In genomic region chr10:51386248-51386885, GRCh38 we compare ENCODE assay signal across 19 cellular contexts.
"Had no signal": no experiment of that assay in that cellular context is flagged by ENCODE, and none has a peak within 500 bp of the region (broad histone marks: within the 10 kb centered on the region; RNA-seq: fewer than 3 reads in every experiment).

No MANE protein-coding gene starts in this region.

- H3K9me3 ChIP-seq: colonic mucosa, mucosa of descending colon, neutrophil, tibial artery, uterus had no signal

- H3K9ac ChIP-seq: parathyroid adenoma had no signal

- H3K4me1 Mint-ChIP-seq: activated T-helper 17 cell treated with anti-CD3 and anti-CD28 coated beads, Interleukin-2, amount 50 U/mL, for 72 hours; memory B cell; naive thymus-derived CD4-positive, alpha-beta T cell; stimulated activated naive B cell treated with anti-CD40 and anti-IgM and Interleukin-4, amounts not matched to agents 10 μg/mL and 1 μg/mL and 100 μg/mL, for 72 hours; T-cell had no signal

- H3K36me3 Mint-ChIP-seq: memory B cell; naive thymus-derived CD4-positive, alpha-beta T cell; stimulated activated naive B cell treated with anti-CD40 and anti-IgM and Interleukin-4, amounts not matched to agents 10 μg/mL and 1 μg/mL and 100 μg/mL, for 72 hours; T-cell had no signal

- H3K27ac Mint-ChIP-seq: activated T-helper 17 cell treated with anti-CD3 and anti-CD28 coated beads, Interleukin-2, amount 50 U/mL, for 72 hours; memory B cell; naive thymus-derived CD4-positive, alpha-beta T cell; stimulated activated naive B cell treated with anti-CD40 and anti-IgM and Interleukin-4, amounts not matched to agents 10 μg/mL and 1 μg/mL and 100 μg/mL, for 72 hours; T-cell had no signal

- H3K36me3 ChIP-seq: colonic mucosa, neutrophil, tibial artery, uterus had no signal

- H3K9me3 Mint-ChIP-seq: activated T-helper 17 cell treated with anti-CD3 and anti-CD28 coated beads, Interleukin-2, amount 50 U/mL, for 72 hours; memory B cell; stimulated activated naive B cell treated with anti-CD40 and anti-IgM and Interleukin-4, amounts not matched to agents 10 μg/mL and 1 μg/mL and 100 μg/mL, for 72 hours; T-cell had no signal

- H3K4me3 ChIP-seq: colonic mucosa, mucosa of descending colon, tibial artery, uterus had no signal

- DNase-seq: activated CD4-positive, alpha-beta T cell treated with anti-CD3 and anti-CD28 coated beads, Interleukin-2, amount 50 U/mL, for 4 hours; activated CD4-positive, CD25-positive, alpha-beta regulatory T cell treated with anti-CD3 and anti-CD28 coated beads, Interleukin-2, amount 50 U/mL, for 72 hours; activated naive CD4-positive, alpha-beta T cell treated with Interleukin-2 at 50 U/mL for 16 hours; activated T-cell treated with anti-CD3 and anti-CD28 coated beads for 4 hours; colonic mucosa; left ventricle myocardium superior; mucosa of descending colon; naive thymus-derived CD4-positive, alpha-beta T cell; stimulated activated CD4-positive, alpha-beta T cell treated with anti-CD3 and anti-CD28 coated beads, Interleukin-15, amount 100 ng/mL, for 24 hours; stimulated activated CD4-positive, alpha-beta T cell treated with anti-CD3 and anti-CD28 coated beads, Interleukin-4, amount 100 ng/mL, for 1 hour; stimulated activated naive B cell treated with anti-CD40 and anti-IgM and Interleukin-4, amounts not matched to agents 10 μg/mL and 1 μg/mL and 100 μg/mL, for 72 hours; T-cell; T-helper 9 cell; tibial artery; uterus had no signal

- H3K27me3 ChIP-seq: colonic mucosa, neutrophil, tibial artery, uterus had no signal

- H2AFZ ChIP-seq: parathyroid adenoma had no signal

- H3K4me1 ChIP-seq: parathyroid adenoma, uterus had no signal

- H3K79me2 ChIP-seq: parathyroid adenoma had no signal

- H3K27me3 Mint-ChIP-seq: memory B cell; stimulated activated naive B cell treated with anti-CD40 and anti-IgM and Interleukin-4, amounts not matched to agents 10 μg/mL and 1 μg/mL and 100 μg/mL, for 72 hours had no signal

- H3K27ac ChIP-seq: colonic mucosa, neutrophil, parathyroid adenoma, tibial artery, uterus had no signal

- H3K4me3 Mint-ChIP-seq: activated T-helper 17 cell treated with anti-CD3 and anti-CD28 coated beads, Interleukin-2, amount 50 U/mL, for 72 hours; memory B cell; naive thymus-derived CD4-positive, alpha-beta T cell; stimulated activated naive B cell treated with anti-CD40 and anti-IgM and Interleukin-4, amounts not matched to agents 10 μg/mL and 1 μg/mL and 100 μg/mL, for 72 hours; T-cell had no signal

- ATAC-seq: activated T-helper 17 cell treated with anti-CD3 and anti-CD28 coated beads, Interleukin-2, amount 50 U/mL, for 72 hours; left ventricle myocardium superior; mucosa of descending colon; naive thymus-derived CD4-positive, alpha-beta T cell; stimulated activated naive B cell treated with anti-CD40 and anti-IgM and Interleukin-4, amounts not matched to agents 10 μg/mL and 1 μg/mL and 100 μg/mL, for 72 hours; T-cell had no signal
